Comparison of ENCODE assay signal across 8 cellular contexts in the genomic region with DNA sequence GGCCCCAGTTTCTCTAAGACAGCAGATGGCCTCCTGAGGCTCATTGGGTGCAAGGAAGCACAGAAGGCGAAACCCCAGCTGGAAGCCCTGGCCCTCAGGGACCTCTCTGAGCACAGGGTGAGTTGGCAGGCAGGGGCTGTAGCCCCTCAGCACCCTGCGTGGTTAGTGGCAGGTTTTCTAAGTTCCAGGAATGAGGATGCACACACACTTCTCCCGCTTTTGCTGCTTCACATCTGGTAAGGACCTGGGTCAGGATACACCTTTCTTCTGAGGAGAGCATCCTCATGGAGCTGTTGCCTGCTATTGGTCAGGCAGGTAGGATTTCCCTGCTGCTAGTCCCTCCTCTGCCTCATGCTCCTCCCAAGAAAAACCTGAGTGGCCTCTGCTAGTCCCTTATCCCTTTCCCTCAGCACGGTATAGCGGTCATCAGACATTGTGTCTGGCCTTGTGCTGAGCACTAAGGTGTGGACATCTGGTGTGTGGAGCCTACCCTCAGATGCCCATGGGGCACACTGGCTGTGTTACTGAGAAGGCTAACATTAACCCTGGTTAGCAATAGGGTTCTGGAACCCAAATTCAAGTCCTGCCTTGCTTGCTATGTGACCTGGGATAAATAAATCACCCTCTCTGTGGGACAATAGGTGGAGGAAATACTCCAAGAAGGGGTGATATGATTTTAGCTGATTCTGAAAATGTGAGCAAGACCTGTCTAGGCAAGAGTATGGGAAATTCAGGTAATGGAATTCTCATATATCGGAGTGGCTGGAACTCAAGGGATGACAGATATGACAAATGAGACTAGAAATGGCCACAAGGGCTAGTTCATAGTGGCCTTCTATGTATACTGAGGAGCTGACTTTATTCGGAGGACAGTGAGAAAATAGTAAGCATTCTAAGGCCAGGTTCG. TPM values are rescaled to one million over a fixed set of nuclear protein-coding genes. Genes with fewer than 3 reads are reported as not detected.
DNase-seq lines count a peak whose midpoint lies in the region; ATAC-seq and TF ChIP-seq lines count a peak whose summit lies in the region.

No MANE protein-coding gene starts in this region.

- peak overlapping the region; percentile 93 for H3K4me3 Mint-ChIP-seq in natural killer cell

- peaks cover 11 to 27% of the 10 kb centered on the region in 2 donors for H3K4me1 Mint-ChIP-seq in natural killer cell

- H3K9me3 Mint-ChIP-seq in natural killer cell, result no peaks in the 10 kb centered on the region

- peaks cover 44 to 48% of the 10 kb centered on the region in 2 donors for H3K27me3 Mint-ChIP-seq in natural killer cell (ENCODE audit: low read depth in 2 of 2)

- no peaks in the 10 kb centered on the region for H3K36me3 Mint-ChIP-seq in natural killer cell

- DNase-seq in BE2C (no peak), choroid plexus epithelial cell (ENCODE audit: low read depth) (no peak), natural killer cell (no peak), DMS153 treated with DMSO at 0.1 percent for 48 hours (lab: John Stamatoyannopoulos, UW; ENCODE audit: unreplicated experiment) (no peak), ureter (ENCODE audit: low spot score) (no peak)

- H3K4me1 ChIP-seq in BE2C, result peaks cover 21% of the 10 kb centered on the region
- H3K4me1 ChIP-seq in HUES64 (ENCODE audit: insufficient read depth, low read length), result peaks cover 12% of the 10 kb centered on the region

- TF ChIP-seq CTCF in BE2C (IDR thresholded peaks at IDR 0.05; ENCODE audit: low read depth, low read length) (no peak), choroid plexus epithelial cell (conservative IDR thresholded peaks at IDR 0.05; ENCODE audit: low read depth, low read length) (no peak), natural killer cell (IDR thresholded peaks at IDR 0.05) (no peak)

- H3K27ac ChIP-seq in HUES64 (ENCODE audit: low read depth, low read length), result no peak overlapping the region

- H3K9me3 ChIP-seq in BE2C, result no peaks in the 10 kb centered on the region
- H3K9me3 ChIP-seq in HUES64 (ENCODE audit: insufficient read depth, low read depth, low read length), result no peaks in the 10 kb centered on the region

- H3K27ac Mint-ChIP-seq in natural killer cell, result no peak overlapping the region

- intact Hi-C loops in natural killer cell (cut with micrococcal nuclease), result no loop called here

- H3K4me3 ChIP-seq in BE2C (ENCODE audit: low read depth, low read length) (peak overlapping the region; percentile 69), HUES64 (ENCODE audit: low read length) (peak overlapping the region; percentile 71), choroid plexus epithelial cell (ENCODE audit: low read depth, low read length) (peak overlapping the region; percentile 64)

- H3K9ac ChIP-seq in HUES64 (ENCODE audit: low read depth, low read length), result no peak overlapping the region

- no peak for ATAC-seq in natural killer cell
- ATAC-seq in GM21360 (IDR thresholded peaks at IDR 0.05; ENCODE audit: unreplicated experiment), result no peak
- ATAC-seq in GM21423 (IDR thresholded peaks at IDR 0.05; ENCODE audit: unreplicated experiment), result no peak

- no peaks in the 10 kb centered on the region for H3K27me3 ChIP-seq in BE2C
- H3K27me3 ChIP-seq in HUES64 (ENCODE audit: insufficient read depth, low read length), result peaks cover 25% of the 10 kb centered on the region

- H3K36me3 ChIP-seq in BE2C (no peaks in the 10 kb centered on the region), HUES64 (ENCODE audit: insufficient read depth, low read length) (no peaks in the 10 kb centered on the region)

- WGBS in HUES64, result 84% methylated on average over 8 of the region's 8 CpGs

RNA-seq across cellular contexts. Expression of a gene that starts 1.6 kb away (rescaled TPM):
- 0.97 TPM for polyA plus RNA-seq in BE2C (2012; ENCODE audit: insufficient read depth, insufficient read length, low read depth)
- polyA plus RNA-seq in HUES64 (2013, experiment 1 of 2), result 0.25 TPM
- polyA plus RNA-seq in HUES64 (2013, experiment 2 of 2), result not detected
- total RNA-seq in natural killer cell (1 to 10 TPM in 1 of 3 donors, under 1 TPM in 2; 0.14 to 2.3 (median 0.27) TPM), ureter (3.1 TPM)

RNA-seq across cellular contexts. Expression of a gene that starts 38.3 kb away (rescaled TPM):
- 101 TPM for polyA plus RNA-seq in BE2C (2012; ENCODE audit: insufficient read depth, insufficient read length, low read depth)
- polyA plus RNA-seq in HUES64 (2013, experiment 1 of 2), result 8.4 TPM
- 15.5 TPM for polyA plus RNA-seq in HUES64 (2013, experiment 2 of 2)
- total RNA-seq in natural killer cell, result not detected
- 33.9 TPM for total RNA-seq in ureter

Comparison
In these comparisons a context has a peak if more than half of its experiments do, and no peak if none do; other contexts are left out.
1. RNA of a gene that starts 38.3 kb away (total RNA-seq): 33.9 TPM in ureter (single experiment); not detected in natural killer cell; every median in the first group is over 10 times any median in the second.
2. Peak in every context shown above with its lines, with median percentiles within 50 percentile points of each other: H3K4me3 ChIP-seq.